Comparison of ENCODE assay signal across 33 cellular contexts in genomic region chr7:147916573-147916972, GRCh38.
"Had no signal": no experiment of that assay in that cellular context is flagged by ENCODE, and none has a peak within 500 bp of the region (broad histone marks: within the 10 kb centered on the region; RNA-seq: fewer than 3 reads in every experiment).

No MANE protein-coding gene starts in this region.

- FAIRE-seq: astrocyte, bronchial epithelial cell, colon had no signal

- H3K4me1 ChIP-seq: adrenal gland, ascending aorta, body of pancreas, breast epithelium had no signal

- DNase-seq: activated effector memory CD4-positive, alpha-beta T cell treated with anti-CD3 and anti-CD28 coated beads, Interleukin-2, amount 50 U/mL, for 16 hours; activated effector memory CD4-positive, alpha-beta T cell treated with Interleukin-2 at 50 U/mL for 16 hours; activated gamma-delta T cell; activated gamma-delta T cell treated with Interleukin-2 at 50 U/mL for 16 hours; activated naive CD4-positive, alpha-beta T cell; activated naive CD4-positive, alpha-beta T cell treated with anti-CD3 and anti-CD28 coated beads for 36 hours; activated naive CD4-positive, alpha-beta T cell treated with anti-CD3 and anti-CD28 coated beads, Interleukin-2, amount 10 ng/mL, durations not matched to agents 7 days and 5 days; activated naive CD4-positive, alpha-beta T cell treated with anti-CD3 and anti-CD28 coated beads, Interleukin-2, amount 50 U/mL, for 16 hours; activated naive CD4-positive, alpha-beta T cell treated with Interleukin-2 at 50 U/mL for 16 hours; activated naive CD8-positive, alpha-beta T cell treated with anti-CD3 and anti-CD28 coated beads for 36 hours; activated naive CD8-positive, alpha-beta T cell treated with anti-CD3 and anti-CD28 coated beads, Interleukin-2, amount 10 ng/mL, durations not matched to agents 7 days and 5 days; activated naive CD8-positive, alpha-beta T cell treated with anti-CD3 and anti-CD28 coated beads, Interleukin-2, amount 50 U/mL, for 24 hours; activated T-cell treated with anti-CD3 and anti-CD28 coated beads, Interleukin-2, amount 50 U/mL, for 4 hours; activated T-cell treated with anti-CD3 and anti-CD28 coated beads, Interleukin-2, amount 50 U/mL, for 48 hours; activated T-cell treated with anti-CD3 and anti-CD28 coated beads, Interleukin-2, amount 50 U/mL, for 72 hours; adrenal gland; amniotic stem cell; amygdala; anterior cingulate cortex; aorta; body of pancreas; brain microvascular endothelial cell; caudate nucleus; central memory CD4-positive, alpha-beta T cell; cerebellar nuclear complex had no signal

- H3K27ac ChIP-seq: adrenal gland, ascending aorta, body of pancreas, brain microvascular endothelial cell, breast epithelium, cardiac muscle cell had no signal

- H3K36me3 ChIP-seq: adrenal gland, ascending aorta, brain microvascular endothelial cell, breast epithelium, cardiac muscle cell had no signal

- H3K27me3 ChIP-seq: adrenal gland, ascending aorta, body of pancreas, brain microvascular endothelial cell, breast epithelium, cardiac muscle cell had no signal

- ATAC-seq: activated naive CD4-positive, alpha-beta T cell treated with anti-CD3 and anti-CD28 coated beads, Interleukin-2, amount 50 U/mL, for 72 hours; activated naive CD8-positive, alpha-beta T cell treated with anti-CD3 and anti-CD28 coated beads, Interleukin-2, amount 50 U/mL, for 24 hours; activated T-cell treated with anti-CD3 and anti-CD28 coated beads, Interleukin-2, amount 50 U/mL, for 4 hours; activated T-cell treated with anti-CD3 and anti-CD28 coated beads, Interleukin-2, amount 50 U/mL, for 72 hours; activated T-helper 17 cell treated with anti-CD3 and anti-CD28 coated beads, Interleukin-2, amount 50 U/mL, for 72 hours; body of pancreas had no signal

- H3K9me3 ChIP-seq: adrenal gland, ascending aorta, body of pancreas, breast epithelium had no signal

- H3K4me3 ChIP-seq: adrenal gland, ascending aorta, body of pancreas, breast epithelium, cardiac muscle cell had no signal
